9 cellular contexts compared by ENCODE assay signal in the genomic region with DNA sequence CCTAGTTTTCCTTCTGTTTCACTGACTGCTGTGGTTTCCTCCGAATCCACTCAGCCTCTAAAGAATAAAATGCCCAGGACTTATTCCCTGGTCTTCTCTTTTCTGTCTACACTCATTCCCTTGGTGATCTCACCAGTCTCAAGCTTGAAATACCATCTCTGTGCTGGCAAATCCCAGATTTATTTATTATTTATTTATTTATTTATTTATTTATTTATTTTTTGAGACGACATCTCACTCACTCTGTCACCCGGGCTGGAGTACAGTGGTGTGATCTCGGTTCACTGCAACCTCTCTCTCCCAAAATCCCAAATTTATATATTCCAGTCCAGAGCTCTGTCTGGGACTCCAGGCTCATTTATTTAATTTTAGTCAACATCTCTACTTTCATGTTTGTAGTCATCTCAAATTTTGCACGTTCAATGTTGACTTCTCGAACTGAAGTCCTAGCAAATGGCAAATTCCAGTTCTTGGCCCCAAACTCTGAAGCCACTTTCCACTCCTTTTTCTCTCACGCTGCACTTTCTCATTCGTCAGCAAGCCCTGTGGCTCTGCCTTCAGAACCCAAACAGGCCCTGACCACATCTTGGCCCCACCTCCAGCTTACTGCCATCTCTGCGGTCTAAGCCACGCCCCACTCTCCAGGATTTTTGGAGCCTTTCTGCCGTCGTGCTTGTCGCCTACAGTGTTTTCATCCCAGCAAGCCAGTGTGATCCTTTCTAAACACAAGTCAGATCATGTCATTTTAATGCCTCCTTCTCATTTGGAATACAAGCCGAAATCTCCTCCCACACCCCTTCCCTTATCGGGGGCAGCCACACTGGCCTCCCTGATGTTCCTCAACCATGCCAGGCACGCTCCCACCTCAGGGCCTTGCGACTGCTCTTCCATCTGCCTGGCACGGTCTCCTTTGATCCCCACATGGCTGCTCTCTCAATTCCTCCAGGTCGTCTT. TPM values are rescaled to one million over a fixed set of nuclear protein-coding genes. Genes with fewer than 3 reads are reported as not detected.
DNase-seq lines count a peak whose midpoint lies in the region; ATAC-seq and TF ChIP-seq lines count a peak whose summit lies in the region.
"Had no signal": no experiment of that assay in that cellular context is flagged by ENCODE, and none has a peak within 500 bp of the region (broad histone marks: within the 10 kb centered on the region; RNA-seq: fewer than 3 reads in every experiment).

No MANE protein-coding gene starts in this region.

- no peaks in the 10 kb centered on the region for H3K36me3 ChIP-seq in Caco-2 (ENCODE audit: control insufficient read depth, insufficient read depth, low read length)

- BruUV-seq in Caco-2 (replicated peaks; lab: Mats Ljungman, UMichigan): no TSS peak

- no peak overlapping the region for H3K4me3 ChIP-seq in Caco-2 (ENCODE audit: low read depth, low read length)

- peak in 1 of 2 experiments; percentile 28 for DNase-seq in Caco-2
- DNase-seq in NCI-H2196 treated with DMSO at 0.1 percent for 48 hours (lab: John Stamatoyannopoulos, UW; ENCODE audit: unreplicated experiment): peak; percentile 85
- peak; percentile 84 for DNase-seq in cerebellar cortex (ENCODE audit: low spot score)
- DNase-seq in nephron progenitor cell: peak; percentile 64
- DNase-seq in activated gamma-delta T cell (lab: John Stamatoyannopoulos, UW): no peak
- DNase-seq in NCI-H128 (lab: John Stamatoyannopoulos, UW; ENCODE audit: unreplicated experiment): no peak

- ATAC-seq in HG03442 (IDR thresholded peaks at IDR 0.05; ENCODE audit: unreplicated experiment) (no peak), GM19035 (IDR thresholded peaks at IDR 0.05; ENCODE audit: unreplicated experiment) (no peak)

- no peaks in the 10 kb centered on the region for H3K36me3 Mint-ChIP-seq in Caco-2 (ENCODE audit: insufficient read depth, unreplicated experiment)
- H3K36me3 Mint-ChIP-seq in nephron progenitor cell (ENCODE audit: low read depth): no peaks in the 10 kb centered on the region

- H3K27ac Mint-ChIP-seq in Caco-2 (ENCODE audit: unreplicated experiment) (peak overlapping the region; percentile 74), nephron progenitor cell (peak overlapping the region; percentile 85)

- H3K27me3 Mint-ChIP-seq in Caco-2 (ENCODE audit: insufficient read depth, unreplicated experiment): no peaks in the 10 kb centered on the region
- peaks cover 6% of the 10 kb centered on the region for H3K27me3 Mint-ChIP-seq in nephron progenitor cell (ENCODE audit: low read depth, poor library complexity)

- H3K4me3 Mint-ChIP-seq in Caco-2 (ENCODE audit: unreplicated experiment) (peak overlapping the region; percentile 46), nephron progenitor cell (peak overlapping the region; percentile 42)

- intact Hi-C loops in Caco-2 (cut with micrococcal nuclease; ENCODE audit: unreplicated experiment): no loop called here

- no peaks in the 10 kb centered on the region for H3K27me3 ChIP-seq in Caco-2 (replicated peaks; ENCODE audit: control insufficient read depth, insufficient read depth, low read length)

- POLR2A ChIA-PET in Caco-2 (lab: Charles Lee): interaction anchor here (2.0 kb wide), 1 partner anchor 14 kb away, joined by 7 read pairs; a partner anchor contains a TSS

- H3K9me3 Mint-ChIP-seq in Caco-2 (ENCODE audit: unreplicated experiment) (no peaks in the 10 kb centered on the region), nephron progenitor cell (no peaks in the 10 kb centered on the region)

- H3K4me1 Mint-ChIP-seq in Caco-2 (ENCODE audit: low read depth, unreplicated experiment) (peaks cover 14% of the 10 kb centered on the region), nephron progenitor cell (peaks cover 41% of the 10 kb centered on the region)

- no peaks in the 10 kb centered on the region for H3K9me3 ChIP-seq in Caco-2

- H3K4me1 ChIP-seq in Caco-2: peaks cover 9% of the 10 kb centered on the region; the same call in 1 of the 2 replicates

- CTCF ChIA-PET in Caco-2 (lab: Charles Lee): interaction anchor here (0.7 kb wide), 1 partner anchor 30 kb away, joined by 3 read pairs; no protein-coding TSS in a partner anchor

- no peak for TF ChIP-seq CTCF in Caco-2 (IDR thresholded peaks at IDR 0.05; ENCODE audit: insufficient read depth in 1 of 2, low read depth in 1 of 2, low read length in 1 of 2, severe bottlenecking in 1 of 2, unreplicated experiment in 1 of 2)
- TF ChIP-seq CTCF in nephron progenitor cell (IDR thresholded peaks at IDR 0.05): no peak

RNA-seq across cellular contexts. Expression of a gene that starts 14.2 kb away (rescaled TPM):
- 19.4 and 21.1 TPM in 2 replicates for total RNA-seq in Caco-2 (2022)
- total RNA-seq: activated CD8-positive, alpha-beta memory T cell treated with anti-CD3 and anti-CD28 coated beads for 36 hours had no signal

RNA-seq across cellular contexts. Expression of a gene that starts 33.4 kb away (rescaled TPM):
- 23.3 and 23.6 TPM in 2 replicates for total RNA-seq in Caco-2 (2022)

Comparison
In these comparisons a context has a peak if more than half of its experiments do, and no peak if none do; other contexts are left out.
1. DNase-seq: peak in NCI-H2196 treated with DMSO at 0.1 percent for 48 hours (single experiment), cerebellar cortex (single experiment) and nephron progenitor cell (single experiment); none in activated gamma-delta T cell (single experiment) and NCI-H128 (single experiment).